Comparison of ENCODE assay signal across 23 cellular contexts in the genomic region with DNA sequence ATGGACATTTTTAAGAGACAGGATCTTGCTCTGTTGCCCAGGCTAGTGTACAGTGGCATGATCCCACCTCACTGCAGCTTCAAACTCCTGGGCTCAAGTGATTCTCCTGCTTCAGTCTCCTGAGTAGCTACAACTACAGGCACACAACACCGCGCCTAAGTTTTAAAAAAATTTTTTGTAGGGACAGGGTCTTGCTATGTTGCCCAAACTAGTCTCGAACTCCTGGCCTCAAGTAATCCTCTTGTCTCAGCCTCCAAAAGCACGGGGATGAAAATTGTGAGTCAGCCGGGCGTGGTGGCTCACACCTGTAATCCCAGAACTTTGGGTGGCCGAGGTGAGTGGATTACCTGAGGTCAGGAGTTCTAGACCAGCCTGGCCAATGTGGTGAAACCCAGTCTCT.
"Had no signal": no experiment of that assay in that cellular context is flagged by ENCODE, and none has a peak within 500 bp of the region (broad histone marks: within the 10 kb centered on the region; RNA-seq: fewer than 3 reads in every experiment).

No MANE protein-coding gene starts in this region.

- H3K27ac Mint-ChIP-seq: progenitor cell of endocrine pancreas; stimulated activated memory B cell treated with anti-CD40 and anti-IgM and Interleukin-4, amounts not matched to agents 10 μg/mL and 1 μg/mL and 100 μg/mL, for 72 hours; stimulated activated naive CD8-positive, alpha-beta T cell treated with anti-CD3 and anti-CD28 coated beads, Interleukin-15, amount 100 ng/mL, for 72 hours had no signal

- H3K9me3 ChIP-seq: left lung, lower lobe of right lung, ovary, right atrium auricular region, sigmoid colon, spleen, testis, thyroid gland, transverse colon, upper lobe of left lung had no signal

- H3K27ac ChIP-seq: left lung, lower lobe of right lung, ovary, right atrium auricular region, sigmoid colon, testis, thyroid gland, transverse colon, upper lobe of left lung had no signal

- H3K36me3 ChIP-seq: ovary had no signal

- H3K4me3 ChIP-seq: left lung, lower lobe of right lung, ovary, right atrium auricular region, sigmoid colon, spleen, testis, thyroid gland, transverse colon, upper lobe of left lung had no signal

- DNase-seq: hypothalamus; immature natural killer cell; kidney; left colon; left lung; lower lobe of right lung; mammary epithelial cell; mesenchymal stem cell; naive thymus-derived CD8-positive, alpha-beta T cell; ovary; sigmoid colon; small intestine; spleen; stimulated activated CD4-positive, alpha-beta T cell treated with anti-CD3 and anti-CD28 coated beads, Interleukin-4, amount 100 ng/mL, for 24 hours; stimulated activated naive CD4-positive, alpha-beta T cell treated with Interleukin-2 at 50 U/mL for 16 hours; stimulated activated naive CD8-positive, alpha-beta T cell treated with anti-CD3 and anti-CD28 coated beads, Interleukin-15, amount 100 ng/mL, for 72 hours; testis; thyroid gland; transverse colon; upper lobe of left lung had no signal

- FAIRE-seq: kidney, small intestine had no signal

- H3K4me3 Mint-ChIP-seq: immature natural killer cell; naive thymus-derived CD8-positive, alpha-beta T cell; stimulated activated memory B cell treated with anti-CD40 and anti-IgM and Interleukin-4, amounts not matched to agents 10 μg/mL and 1 μg/mL and 100 μg/mL, for 72 hours; stimulated activated naive CD8-positive, alpha-beta T cell treated with anti-CD3 and anti-CD28 coated beads, Interleukin-15, amount 100 ng/mL, for 72 hours had no signal

- ATAC-seq: left colon; left lung; lower lobe of right lung; naive thymus-derived CD8-positive, alpha-beta T cell; stimulated activated memory B cell treated with anti-CD40 and anti-IgM and Interleukin-4, amounts not matched to agents 10 μg/mL and 1 μg/mL and 100 μg/mL, for 72 hours; stimulated activated naive CD8-positive, alpha-beta T cell treated with anti-CD3 and anti-CD28 coated beads, Interleukin-15, amount 100 ng/mL, for 72 hours had no signal

- H3K27me3 Mint-ChIP-seq: naive thymus-derived CD8-positive, alpha-beta T cell; progenitor cell of endocrine pancreas; stimulated activated memory B cell treated with anti-CD40 and anti-IgM and Interleukin-4, amounts not matched to agents 10 μg/mL and 1 μg/mL and 100 μg/mL, for 72 hours; stimulated activated naive CD8-positive, alpha-beta T cell treated with anti-CD3 and anti-CD28 coated beads, Interleukin-15, amount 100 ng/mL, for 72 hours had no signal

- H3K4me1 ChIP-seq: testis, thyroid gland had no signal

- H3K27me3 ChIP-seq: left lung, ovary, right atrium auricular region, sigmoid colon, spleen, testis, thyroid gland, transverse colon, upper lobe of left lung had no signal
